Comparison of ENCODE assay signal across 8 cellular contexts in genomic region chr19:21604351-21604926, GRCh38.
DNase-seq lines count a peak whose midpoint lies in the region; ATAC-seq and TF ChIP-seq lines count a peak whose summit lies in the region.

No MANE protein-coding gene starts in this region.

- intact Hi-C loops in activated naive CD4-positive, alpha-beta T cell treated with anti-CD3 and anti-CD28 coated beads for 36 hours (cut with micrococcal nuclease): loop anchor here (2.0 kb wide), 2 partner anchors 36 to 100 kb away; partner anchors contain the start of gene ZNF429

- DNase-seq in activated naive CD4-positive, alpha-beta T cell treated with anti-CD3 and anti-CD28 coated beads for 36 hours: peak; percentile 38
- DNase-seq in activated naive CD4-positive, alpha-beta T cell treated with Interleukin-2 at 50 U/mL for 16 hours: no peak
- DNase-seq in T-helper 17 cell: no peak
- no peak for DNase-seq in fibroblast of pulmonary artery (ENCODE audit: low read depth)
- DNase-seq in osteocyte (ENCODE audit: extremely low spot score, unreplicated experiment): no peak
- no peak for DNase-seq in NCI-H345 treated with DMSO at 0.1 percent for 48 hours (lab: John Stamatoyannopoulos, UW; ENCODE audit: unreplicated experiment)
- no peak for DNase-seq in globus pallidus (ENCODE audit: low spot score)

- TF ChIP-seq CTCF in fibroblast of pulmonary artery (IDR thresholded peaks at IDR 0.05; ENCODE audit: low read length, missing control alignments) (no peak), osteocyte (IDR thresholded peaks at IDR 0.05) (no peak)

- ATAC-seq in T-helper 17 cell (peak; percentile 54), GM21381 (IDR thresholded peaks at IDR 0.05; ENCODE audit: unreplicated experiment) (no peak)

- H3K4me3 Mint-ChIP-seq in activated naive CD4-positive, alpha-beta T cell treated with anti-CD3 and anti-CD28 coated beads for 36 hours: peak overlapping the region; percentile 78
- H3K4me3 Mint-ChIP-seq in T-helper 17 cell: peak overlapping the region; percentile 92
- peak overlapping the region; percentile 78 for H3K4me3 Mint-ChIP-seq in osteocyte (ENCODE audit: unreplicated experiment)

- CTCF ChIA-PET in activated naive CD4-positive, alpha-beta T cell treated with anti-CD3 and anti-CD28 coated beads for 36 hours (lab: Charles Lee): interaction anchor here (0.7 to 1.1 kb wide), 3 partner anchors 9 to 1040 kb away, joined by 3 to 4 read pairs (median 4); no protein-coding TSS in a partner anchor

- H3K36me3 Mint-ChIP-seq in activated naive CD4-positive, alpha-beta T cell treated with anti-CD3 and anti-CD28 coated beads for 36 hours (ENCODE audit: low read depth): no peaks in the 10 kb centered on the region
- H3K36me3 Mint-ChIP-seq in T-helper 17 cell (ENCODE audit: low read depth): no peaks in the 10 kb centered on the region
- H3K36me3 Mint-ChIP-seq in osteocyte (ENCODE audit: unreplicated experiment): no peaks in the 10 kb centered on the region

- peaks cover under 1% of the 10 kb centered on the region for H3K9me3 ChIP-seq in T-helper 17 cell (ENCODE audit: control insufficient read depth, low read length, poor library complexity, severe bottlenecking)

- H3K9me3 Mint-ChIP-seq in activated naive CD4-positive, alpha-beta T cell treated with anti-CD3 and anti-CD28 coated beads for 36 hours: no peaks in the 10 kb centered on the region
- peaks cover 4% of the 10 kb centered on the region for H3K9me3 Mint-ChIP-seq in osteocyte (ENCODE audit: unreplicated experiment)

- peak overlapping the region; percentile 82 for H3K27ac Mint-ChIP-seq in activated naive CD4-positive, alpha-beta T cell treated with anti-CD3 and anti-CD28 coated beads for 36 hours
- H3K27ac Mint-ChIP-seq in T-helper 17 cell (peak overlapping the region; percentile 89), osteocyte (ENCODE audit: unreplicated experiment) (peak overlapping the region; percentile 91)

- peak overlapping the region; percentile 37 for H3K4me3 ChIP-seq in fibroblast of pulmonary artery (replicated peaks; ENCODE audit: low read depth, low read length)

- peaks cover 22% of the 10 kb centered on the region for H3K4me1 Mint-ChIP-seq in activated naive CD4-positive, alpha-beta T cell treated with anti-CD3 and anti-CD28 coated beads for 36 hours (ENCODE audit: low read depth)
- H3K4me1 Mint-ChIP-seq in T-helper 17 cell: peaks cover 25% of the 10 kb centered on the region
- H3K4me1 Mint-ChIP-seq in osteocyte (ENCODE audit: unreplicated experiment): peaks cover 18% of the 10 kb centered on the region

- no peaks in the 10 kb centered on the region for H3K27me3 Mint-ChIP-seq in activated naive CD4-positive, alpha-beta T cell treated with anti-CD3 and anti-CD28 coated beads for 36 hours (ENCODE audit: low read depth)
- H3K27me3 Mint-ChIP-seq in T-helper 17 cell (no peaks in the 10 kb centered on the region), osteocyte (ENCODE audit: unreplicated experiment) (no peaks in the 10 kb centered on the region)
